In genomic region chr11:46332568-46333128, GRCh38 we compare ENCODE assay signal across 8 cellular contexts. TPM values are rescaled to one million over a fixed set of nuclear protein-coding genes. Genes with fewer than 3 reads are reported as not detected.
DNase-seq lines count a peak whose midpoint lies in the region; ATAC-seq and TF ChIP-seq lines count a peak whose summit lies in the region.

No MANE protein-coding gene starts in this region.

- H3K79me2 ChIP-seq in DND-41 (ENCODE audit: insufficient read depth, low read length) (no peaks in the 10 kb centered on the region), neural progenitor cell (ENCODE audit: low read depth) (no peaks in the 10 kb centered on the region)

- H3K9me3 Mint-ChIP-seq in neural progenitor cell (no peaks in the 10 kb centered on the region), HFFc6 (no peaks in the 10 kb centered on the region)

- peaks cover 27% of the 10 kb centered on the region for H3K27me3 Mint-ChIP-seq in neural progenitor cell (ENCODE audit: insufficient read depth, low read depth)
- H3K27me3 Mint-ChIP-seq in HFFc6 (ENCODE audit: insufficient read depth) = peaks cover 56% of the 10 kb centered on the region

- H3K9ac ChIP-seq in DND-41 (ENCODE audit: low read depth, low read length) = no peak overlapping the region
- no peak overlapping the region for H3K9ac ChIP-seq in neural progenitor cell

- peaks cover 62% of the 10 kb centered on the region for H3F3A ChIP-seq in neural progenitor cell (ENCODE audit: low read depth)

- H3K4me2 ChIP-seq in DND-41 (ENCODE audit: insufficient read depth, low read length) (peak overlapping the region; percentile 57), neural progenitor cell (peak overlapping the region; percentile 100)

- H3K4me3 Mint-ChIP-seq in neural progenitor cell (peak overlapping the region; percentile 71), HFFc6 (no peak overlapping the region)

- no peak for DNase-seq in DND-41
- DNase-seq in effector memory CD4-positive, alpha-beta T cell = no peak
- DNase-seq in neural progenitor cell (ENCODE audit: low spot score) = peak; percentile 79
- DNase-seq in HFFc6 = no peak
- DNase-seq in GM10266 (ENCODE audit: extremely low spot score) = no peak
- DNase-seq in NCI-H128 (lab: John Stamatoyannopoulos, UW; ENCODE audit: unreplicated experiment) = no peak
- DNase-seq in inferior parietal cortex (ENCODE audit: extremely low spot score) = no peak

- H2AFZ ChIP-seq in DND-41 (ENCODE audit: low read depth, low read length) (no peak overlapping the region), neural progenitor cell (replicated peaks) (peak overlapping the region; percentile 97)

- H3K9me3 ChIP-seq in DND-41 (ENCODE audit: insufficient read depth, low read length, severe bottlenecking) (no peaks in the 10 kb centered on the region), neural progenitor cell (ENCODE audit: low read depth) (no peaks in the 10 kb centered on the region)
- no peaks in the 10 kb centered on the region for H3K9me3 ChIP-seq in effector memory CD4-positive, alpha-beta T cell (ENCODE audit: control insufficient read depth, low read length)

- H3K4me3 ChIP-seq in DND-41 (ENCODE audit: low read depth in 1 of 2, low read length in 2 of 2) (no peak overlapping the region), WI38 (ENCODE audit: low read depth, low read length) (0 out of 2 replicates have a peak overlapping the region, but pooled peaks have one; percentile 20), neural progenitor cell (peak overlapping the region; percentile 83)
- peak overlapping the region; percentile 68 for H3K4me3 ChIP-seq in effector memory CD4-positive, alpha-beta T cell (ENCODE audit: insufficient read depth, low read depth, low read length, poor library complexity, severe bottlenecking)

- no peak overlapping the region for H3K27ac ChIP-seq in DND-41 (ENCODE audit: low read length)
- peak overlapping the region; percentile 61 for H3K27ac ChIP-seq in effector memory CD4-positive, alpha-beta T cell (ENCODE audit: insufficient read depth, low read length, poor library complexity, severe bottlenecking)
- H3K27ac ChIP-seq in neural progenitor cell = no peak overlapping the region

- TF ChIP-seq CTCF in DND-41 (IDR thresholded peaks at IDR 0.05; ENCODE audit: borderline replicate concordance, extremely low read depth, low read length, poor library complexity, severe bottlenecking) = no peak
- no peak for TF ChIP-seq CTCF in WI38 (IDR thresholded peaks at IDR 0.05; ENCODE audit: low read depth, low read length)
- TF ChIP-seq CTCF in neural progenitor cell (IDR thresholded peaks at IDR 0.05) = no peak
- TF ChIP-seq CTCF in HFFc6 (IDR thresholded peaks at IDR 0.05) = no peak
- TF ChIP-seq CTCF in GM10266 (IDR thresholded peaks at IDR 0.05; ENCODE audit: control insufficient read depth, insufficient read depth, low read depth, missing control alignments) = no peak

- H3K4me1 Mint-ChIP-seq in neural progenitor cell (peaks cover 61% of the 10 kb centered on the region), HFFc6 (ENCODE audit: low read depth) (peaks cover 15% of the 10 kb centered on the region)

- H4K20me1 ChIP-seq in DND-41 (ENCODE audit: insufficient read depth, low read length) = peaks cover 33% of the 10 kb centered on the region
- H4K20me1 ChIP-seq in neural progenitor cell (ENCODE audit: low read depth) = no peaks in the 10 kb centered on the region

- H3K36me3 Mint-ChIP-seq in neural progenitor cell (no peaks in the 10 kb centered on the region), HFFc6 (ENCODE audit: low read depth) (no peaks in the 10 kb centered on the region)

- ATAC-seq in DND-41 (ENCODE audit: insufficient read depth, low read depth) = no peak

- H3K27ac Mint-ChIP-seq in neural progenitor cell (no peak overlapping the region), HFFc6 (no peak overlapping the region)

- peaks cover 44% of the 10 kb centered on the region for H3K27me3 ChIP-seq in DND-41 (ENCODE audit: insufficient read depth, low read length, poor library complexity)
- H3K27me3 ChIP-seq in effector memory CD4-positive, alpha-beta T cell (replicated peaks; ENCODE audit: control insufficient read depth, insufficient read depth, low read length, poor library complexity, severe bottlenecking) = no peaks in the 10 kb centered on the region
- H3K27me3 ChIP-seq in neural progenitor cell = peaks cover 39% of the 10 kb centered on the region

- H3K4me1 ChIP-seq in DND-41 (ENCODE audit: insufficient read depth, low read length) = peaks cover 49% of the 10 kb centered on the region
- peaks cover 55% of the 10 kb centered on the region for H3K4me1 ChIP-seq in effector memory CD4-positive, alpha-beta T cell (ENCODE audit: control insufficient read depth, insufficient read depth, low read length, poor library complexity, severe bottlenecking)
- H3K4me1 ChIP-seq in neural progenitor cell = peaks cover 54% of the 10 kb centered on the region

- H3K36me3 ChIP-seq in DND-41 (ENCODE audit: insufficient read depth, low read length) (no peaks in the 10 kb centered on the region), neural progenitor cell (no peaks in the 10 kb centered on the region)
- H3K36me3 ChIP-seq in effector memory CD4-positive, alpha-beta T cell (ENCODE audit: control insufficient read depth, insufficient read depth, low read length) = no peaks in the 10 kb centered on the region

RNA-seq across cellular contexts. Expression of gene DGKZ, which starts 14.6 kb away (rescaled TPM):
- 12.5 and 55.5 TPM in 2 replicates for total RNA-seq in neural progenitor cell (ENCODE audit: low replicate concordance)
- total RNA-seq in HFFc6 (2021; fragmentation: NEBNext Ultra II Directional; extraction: Animal tissue kit (Norgen Biotek cat#: 25700)) = 10 to 100 TPM; 40.4 to 49.8 (median 46.2) TPM

RNA-seq across cellular contexts. Expression of gene MDK, which starts 48.8 kb away (rescaled TPM):
- total RNA-seq in neural progenitor cell (ENCODE audit: low replicate concordance) = 600 and 1,035 TPM in 2 replicates
- total RNA-seq in HFFc6 (2021; fragmentation: NEBNext Ultra II Directional; extraction: Animal tissue kit (Norgen Biotek cat#: 25700)) = 10 to 100 TPM in 5 of 6 experiments, 1 to 10 TPM in 1; 9.7 to 22.9 (median 18.9) TPM

RNA-seq across cellular contexts. Expression of gene CREB3L1, which starts 55.2 kb away (rescaled TPM):
- 0.43 and 1.7 TPM in 2 replicates for total RNA-seq in neural progenitor cell (ENCODE audit: low replicate concordance)
- 100 to 1,000 TPM; 282 to 328 (median 310) TPM for total RNA-seq in HFFc6 (2021; fragmentation: NEBNext Ultra II Directional; extraction: Animal tissue kit (Norgen Biotek cat#: 25700))

RNA-seq across cellular contexts. Expression of gene CHRM4, which starts 58.9 kb away (rescaled TPM):
- 0.31 TPM in 1 of 2 replicates, not detected in the other for total RNA-seq in neural progenitor cell (ENCODE audit: low replicate concordance)
- not detected for total RNA-seq in HFFc6 (2021; fragmentation: NEBNext Ultra II Directional; extraction: Animal tissue kit (Norgen Biotek cat#: 25700))

Comparison
In these comparisons a context has a peak if more than half of its experiments do, and no peak if none do; other contexts are left out.
1. H3K4me3 ChIP-seq: peak in WI38 (single experiment), effector memory CD4-positive, alpha-beta T cell (single experiment) and neural progenitor cell (single experiment); none in DND-41 (0 of 2).
2. RNA of gene MDK, which starts 48.8 kb away (total RNA-seq): 600 to 1,035 TPM in neural progenitor cell; 9.7 to 22.9 TPM in HFFc6; every median in the first group is over 10 times any median in the second.
3. RNA of gene CREB3L1, which starts 55.2 kb away (total RNA-seq): 282 to 328 TPM in HFFc6; 0.43 to 1.7 TPM in neural progenitor cell; every median in the first group is over 100 times any median in the second.